In genomic region chr10:43980313-43980712, GRCh38 we compare ENCODE assay signal across 2 cellular contexts.
TF ChIP-seq lines count a peak whose summit lies in the region.

No MANE protein-coding gene starts in this region.

TF ChIP-seq in GM23338, 12 proteins besides CTCF, POLR2A, EP300 and RAD21:
- TF ChIP-seq NANOG (IDR thresholded peaks at IDR 0.05; ENCODE audit: borderline replicate concordance) (no peak), EZH2 (IDR thresholded peaks at IDR 0.05; ENCODE audit: low read depth, unreplicated experiment) (no peak)

TF ChIP-seq in H1, 55 proteins besides CTCF, POLR2A, EP300 and RAD21:
- TF ChIP-seq NRF1 (IDR thresholded peaks at IDR 0.05; ENCODE audit: low read depth, low read length) = no peak
- TF ChIP-seq ZNF274 (IDR thresholded peaks at IDR 0.05; ENCODE audit: borderline replicate concordance, extremely low read depth, low read length) = no peak
- no peak for TF ChIP-seq JUND (IDR thresholded peaks at IDR 0.05; ENCODE audit: low read length)
- no peak for TF ChIP-seq CEBPB (IDR thresholded peaks at IDR 0.05; ENCODE audit: low read depth, low read length)
- TF ChIP-seq BRCA1 (IDR thresholded peaks at IDR 0.05; ENCODE audit: low read depth, low read length) = no peak
- TF ChIP-seq BCL11A (IDR thresholded peaks at IDR 0.05; ENCODE audit: low read depth in 2 of 2, low read length in 2 of 2) = no peak
- TF ChIP-seq PHF8 (conservative IDR thresholded peaks at IDR 0.05; ENCODE audit: low read depth, low read length) = no peak
- no peak for TF ChIP-seq CHD1 (IDR thresholded peaks at IDR 0.05; ENCODE audit: low read depth, low read length)
